ENCODE assay signal across 9 cellular contexts in the genomic region with DNA sequence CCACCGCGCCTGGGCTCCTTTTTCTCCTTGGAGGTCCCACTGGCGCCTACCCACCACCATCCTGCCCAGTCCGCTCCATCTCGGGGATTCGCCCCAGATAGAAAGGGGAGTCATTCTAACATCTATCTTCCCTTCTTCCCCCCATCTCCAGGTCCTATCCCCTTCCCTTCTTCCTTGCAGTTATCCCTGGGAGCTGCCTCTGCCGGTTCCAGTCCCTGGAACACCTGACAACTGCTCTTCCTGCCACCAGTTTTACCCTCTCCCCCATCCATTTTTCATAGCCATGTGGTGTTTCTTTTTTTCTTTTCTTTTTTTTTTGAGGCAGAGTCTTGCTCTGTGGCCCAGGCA. TPM values are rescaled to one million over a fixed set of nuclear protein-coding genes. Genes with fewer than 3 reads are reported as not detected.
DNase-seq lines count a peak whose midpoint lies in the region; ATAC-seq, FAIRE-seq and TF ChIP-seq lines count a peak whose summit lies in the region.
"Had no signal": no experiment of that assay in that cellular context is flagged by ENCODE, and none has a peak within 500 bp of the region (broad histone marks: within the 10 kb centered on the region; RNA-seq: fewer than 3 reads in every experiment).

No MANE protein-coding gene starts in this region.

- no peak for DNase-seq in activated naive CD8-positive, alpha-beta T cell treated with anti-CD3 and anti-CD28 coated beads, Interleukin-2, amount 10 ng/mL, durations not matched to agents 7 days and 5 days
- no peak for DNase-seq in activated naive CD8-positive, alpha-beta T cell treated with anti-CD3 and anti-CD28 coated beads for 36 hours
- DNase-seq in cardiac fibroblast (ENCODE audit: low read depth in 2 of 2) = no peak
- DNase-seq in type B pancreatic cell (ENCODE audit: extremely low spot score, unreplicated experiment) = no peak
- no peak for DNase-seq in hypothalamus (lab: John Stamatoyannopoulos, UW)
- no peak for DNase-seq in H54 (ENCODE audit: insufficient read length, low spot score)
- no peak for DNase-seq in EL

- H3K4me3 ChIP-seq in cardiac fibroblast (replicated peaks in 1 of 2; ENCODE audit: low read depth in 2 of 2, low read length in 2 of 2) = peak overlapping the region; percentile 2 to 3
- no peak overlapping the region for H3K4me3 ChIP-seq in mucosa of stomach (ENCODE audit: low read length)

- H3K36me3 ChIP-seq in mucosa of stomach (ENCODE audit: control insufficient read depth, insufficient read depth, low read length) = no peaks in the 10 kb centered on the region

- TF ChIP-seq CTCF in cardiac fibroblast (IDR thresholded peaks at IDR 0.05; ENCODE audit: low read depth, low read length) (no peak), type B pancreatic cell (conservative IDR thresholded peaks at IDR 0.05) (peak; percentile 44)

- no peaks in the 10 kb centered on the region for H3K36me3 Mint-ChIP-seq in activated naive CD8-positive, alpha-beta T cell treated with anti-CD3 and anti-CD28 coated beads, Interleukin-2, amount 10 ng/mL, durations not matched to agents 7 days and 5 days
- H3K36me3 Mint-ChIP-seq in activated naive CD8-positive, alpha-beta T cell treated with anti-CD3 and anti-CD28 coated beads for 36 hours = no peaks in the 10 kb centered on the region
- no peaks in the 10 kb centered on the region for H3K36me3 Mint-ChIP-seq in type B pancreatic cell

- H3K9me3 Mint-ChIP-seq in activated naive CD8-positive, alpha-beta T cell treated with anti-CD3 and anti-CD28 coated beads, Interleukin-2, amount 10 ng/mL, durations not matched to agents 7 days and 5 days = no peaks in the 10 kb centered on the region
- no peaks in the 10 kb centered on the region for H3K9me3 Mint-ChIP-seq in activated naive CD8-positive, alpha-beta T cell treated with anti-CD3 and anti-CD28 coated beads for 36 hours
- no peaks in the 10 kb centered on the region for H3K9me3 Mint-ChIP-seq in type B pancreatic cell

- no peaks in the 10 kb centered on the region for H3K9me3 ChIP-seq in mucosa of stomach (ENCODE audit: control insufficient read depth, low read length)

- no peaks in the 10 kb centered on the region for H3K27me3 ChIP-seq in mucosa of stomach (ENCODE audit: control insufficient read depth, insufficient read depth, low read length)

- peak overlapping the region; percentile 14 for H3K4me3 Mint-ChIP-seq in activated naive CD8-positive, alpha-beta T cell treated with anti-CD3 and anti-CD28 coated beads, Interleukin-2, amount 10 ng/mL, durations not matched to agents 7 days and 5 days
- H3K4me3 Mint-ChIP-seq in activated naive CD8-positive, alpha-beta T cell treated with anti-CD3 and anti-CD28 coated beads for 36 hours = no peak overlapping the region
- H3K4me3 Mint-ChIP-seq in type B pancreatic cell = peak overlapping the region; percentile 93

- peaks cover 56% of the 10 kb centered on the region for H3K4me1 ChIP-seq in mucosa of stomach (ENCODE audit: control insufficient read depth, insufficient read depth, low read length)

- ATAC-seq in activated naive CD8-positive, alpha-beta T cell treated with anti-CD3 and anti-CD28 coated beads, Interleukin-2, amount 10 ng/mL, durations not matched to agents 7 days and 5 days (ENCODE audit: low read depth) = no peak

- FAIRE-seq in H54 (lab: Jason Lieb, UNC) = no peak

- POLR2A ChIA-PET in activated naive CD8-positive, alpha-beta T cell treated with anti-CD3 and anti-CD28 coated beads, Interleukin-2, amount 10 ng/mL, durations not matched to agents 7 days and 5 days (lab: Charles Lee) = no interaction called here

- TF ChIP-seq POLR2A in H54 (IDR thresholded peaks at IDR 0.05; ENCODE audit: low read depth, low read length) = no peak

- peaks cover 56% of the 10 kb centered on the region for H3K27me3 Mint-ChIP-seq in activated naive CD8-positive, alpha-beta T cell treated with anti-CD3 and anti-CD28 coated beads, Interleukin-2, amount 10 ng/mL, durations not matched to agents 7 days and 5 days
- H3K27me3 Mint-ChIP-seq in activated naive CD8-positive, alpha-beta T cell treated with anti-CD3 and anti-CD28 coated beads for 36 hours = peaks cover 66% of the 10 kb centered on the region
- peaks cover 43% of the 10 kb centered on the region for H3K27me3 Mint-ChIP-seq in type B pancreatic cell

- H3K9ac ChIP-seq in mucosa of stomach (ENCODE audit: low read length) = peak overlapping the region; percentile 32

- H3K27ac Mint-ChIP-seq in activated naive CD8-positive, alpha-beta T cell treated with anti-CD3 and anti-CD28 coated beads, Interleukin-2, amount 10 ng/mL, durations not matched to agents 7 days and 5 days = no peak overlapping the region
- no peak overlapping the region for H3K27ac Mint-ChIP-seq in activated naive CD8-positive, alpha-beta T cell treated with anti-CD3 and anti-CD28 coated beads for 36 hours
- H3K27ac Mint-ChIP-seq in type B pancreatic cell = no peak overlapping the region

- H3K4me1 Mint-ChIP-seq in activated naive CD8-positive, alpha-beta T cell treated with anti-CD3 and anti-CD28 coated beads, Interleukin-2, amount 10 ng/mL, durations not matched to agents 7 days and 5 days = peaks cover 4% of the 10 kb centered on the region
- H3K4me1 Mint-ChIP-seq in activated naive CD8-positive, alpha-beta T cell treated with anti-CD3 and anti-CD28 coated beads for 36 hours = peaks cover 10% of the 10 kb centered on the region
- peaks cover 30% of the 10 kb centered on the region for H3K4me1 Mint-ChIP-seq in type B pancreatic cell (ENCODE audit: unreplicated experiment)

RNA-seq across cellular contexts. Expression of a gene that starts 12.0 kb away (rescaled TPM):
- under 1 TPM in 1 of 2 experiments, not detected in 1; 0.14 TPM for total RNA-seq in activated naive CD8-positive, alpha-beta T cell treated with anti-CD3 and anti-CD28 coated beads, Interleukin-2, amount 10 ng/mL, durations not matched to agents 7 days and 5 days
- total RNA-seq in activated naive CD8-positive, alpha-beta T cell treated with anti-CD3 and anti-CD28 coated beads for 36 hours = under 1 TPM; 0.36 to 0.93 TPM
- total RNA-seq in type B pancreatic cell (ENCODE audit: low replicate concordance) = 4.6 and 53.5 TPM in 2 replicates

RNA-seq across cellular contexts. Expression of a gene that starts 48.3 kb away (rescaled TPM):
- under 1 TPM; 0.74 to 0.75 TPM for total RNA-seq in activated naive CD8-positive, alpha-beta T cell treated with anti-CD3 and anti-CD28 coated beads, Interleukin-2, amount 10 ng/mL, durations not matched to agents 7 days and 5 days
- under 1 TPM; 0.08 to 0.18 TPM for total RNA-seq in activated naive CD8-positive, alpha-beta T cell treated with anti-CD3 and anti-CD28 coated beads for 36 hours
- 3.2 and 14.2 TPM in 2 replicates for total RNA-seq in type B pancreatic cell (ENCODE audit: low replicate concordance)
- total RNA-seq: left lobe of liver had no signal
